In the genomic region with DNA sequence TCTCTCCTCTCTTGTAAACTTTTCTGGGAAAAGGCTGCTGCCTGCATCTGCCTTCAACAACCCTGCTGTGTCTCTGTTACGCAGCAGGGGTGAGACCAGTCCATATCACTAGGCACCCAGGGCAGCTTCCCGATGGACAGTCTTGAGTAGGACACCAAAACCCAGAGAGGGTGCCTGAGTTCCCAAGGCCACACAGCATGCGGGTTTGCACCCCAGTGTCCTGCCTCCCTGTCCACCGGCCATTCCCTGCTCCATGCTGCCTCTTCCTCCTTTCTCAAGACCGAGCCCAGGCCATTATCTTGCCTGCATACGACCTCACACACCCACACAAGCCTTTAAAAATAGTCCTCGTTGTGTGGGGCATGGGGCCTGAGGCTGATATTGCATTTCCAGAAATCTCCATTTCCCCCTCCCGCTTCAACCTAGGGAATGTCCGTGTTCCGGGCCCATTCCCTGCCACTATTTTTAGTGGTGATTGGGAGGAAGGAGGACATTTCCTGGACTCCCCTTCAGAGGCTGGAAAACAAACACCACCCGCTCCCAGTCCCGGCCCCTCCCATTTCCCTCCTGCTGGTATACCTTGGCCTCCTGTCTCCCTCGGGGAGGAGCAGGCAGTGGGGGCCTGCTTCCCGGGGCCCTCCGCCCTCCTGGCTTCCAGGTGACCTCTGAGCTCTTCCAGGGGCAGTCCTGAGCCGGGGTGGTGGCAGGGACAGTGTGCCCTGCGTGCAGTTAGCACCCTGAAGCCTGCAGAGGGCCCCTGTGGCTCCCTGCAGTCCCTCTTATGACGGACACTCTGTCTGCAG, we compare ENCODE assay signal across 25 cellular contexts.
DNase-seq lines count a peak whose midpoint lies in the region; ATAC-seq, FAIRE-seq and TF ChIP-seq lines count a peak whose summit lies in the region.
"Had no signal": no experiment of that assay in that cellular context is flagged by ENCODE, and none has a peak within 500 bp of the region (broad histone marks: within the 10 kb centered on the region; RNA-seq: fewer than 3 reads in every experiment).

No MANE protein-coding gene starts in this region.

- TF ChIP-seq CTCF in breast epithelium (IDR thresholded peaks at IDR 0.05): no peak
- TF ChIP-seq CTCF in MCF 10A (IDR thresholded peaks at IDR 0.05; ENCODE audit: unreplicated experiment): no peak
- no peak for TF ChIP-seq CTCF in heart left ventricle (IDR thresholded peaks at IDR 0.05)
- no peak for TF ChIP-seq CTCF in lower lobe of right lung (IDR thresholded peaks at IDR 0.05)
- TF ChIP-seq CTCF in upper lobe of right lung (IDR thresholded peaks at IDR 0.05): peak; percentile 8
- no peak for TF ChIP-seq CTCF in Calu3 (IDR thresholded peaks at IDR 0.05; ENCODE audit: unreplicated experiment)

- H3K9me3 ChIP-seq in breast epithelium (no peaks in the 10 kb centered on the region), heart left ventricle (no peaks in the 10 kb centered on the region), lower lobe of right lung (no peaks in the 10 kb centered on the region), upper lobe of right lung (no peaks in the 10 kb centered on the region)
- H3K9me3 ChIP-seq: transverse colon had no signal

- intact Hi-C loops in breast epithelium (cut with DNase I; ENCODE audit: low total_unique reads): no loop called here
- intact Hi-C loops in MCF 10A (cut with micrococcal nuclease): loop anchor here (10.0 kb wide), 1 partner anchor 456 kb away; no protein-coding TSS in a partner anchor
- intact Hi-C loops in heart left ventricle (cut with DNase I): loop anchor here in 2 of 10 donors (2.0 to 10.0 kb wide), 2 partner anchors 96 to 926 kb away; no protein-coding TSS in a partner anchor
- intact Hi-C loops in lower lobe of right lung (cut with DNase I): no loop called here
- intact Hi-C loops in upper lobe of right lung (cut with DNase I): loop anchor here (10.0 kb wide), 1 partner anchor 96 kb away; no protein-coding TSS in a partner anchor
- intact Hi-C loops in Calu3 (cut with micrococcal nuclease; ENCODE audit: unreplicated experiment): no loop called here

- POLR2A ChIA-PET in MCF 10A (lab: Yijun Ruan, JAX): no interaction called here

- WGBS in heart left ventricle, 4 donors: 42 to 55% (median 50%) methylated on average over 16 to 18 of the region's 18 CpGs

- TF ChIP-seq POLR2A in breast epithelium (IDR thresholded peaks at IDR 0.05) (no peak), heart left ventricle (IDR thresholded peaks at IDR 0.05) (no peak), GM12892 (IDR thresholded peaks at IDR 0.05; ENCODE audit: low read depth, low read length) (no peak)

- FAIRE-seq in GM12892 (lab: Jason Lieb, UNC): no peak

- CTCF ChIA-PET in MCF 10A (lab: Yijun Ruan, JAX): interaction anchor here (0.7 kb wide), 1 partner anchor 105 kb away, joined by 3 read pairs; no protein-coding TSS in a partner anchor
- CTCF ChIA-PET in Calu3 (lab: Charles Lee): no interaction called here

- H3K36me3 ChIP-seq in breast epithelium (no peaks in the 10 kb centered on the region), heart left ventricle (no peaks in the 10 kb centered on the region), lower lobe of right lung (no peaks in the 10 kb centered on the region), upper lobe of right lung (no peaks in the 10 kb centered on the region)
- H3K36me3 ChIP-seq: transverse colon had no signal

- H3K4me1 Mint-ChIP-seq in MCF 10A (ENCODE audit: insufficient read depth, unreplicated experiment) (no peaks in the 10 kb centered on the region), Calu3 (ENCODE audit: low read depth, unreplicated experiment) (no peaks in the 10 kb centered on the region)
- H3K4me1 Mint-ChIP-seq: activated B cell treated with CpG ODN at 0.5 μM for 24 hours had no signal

- H3K27ac ChIP-seq in breast epithelium (peak overlapping the region; percentile 46 to 57), heart left ventricle (peak overlapping the region in 9 of 12 donors; percentile 17 to 68 (median 47)), lower lobe of right lung (peak overlapping the region; percentile 24), upper lobe of right lung (no peak overlapping the region)
- H3K27ac ChIP-seq: transverse colon had no signal

- no peaks in the 10 kb centered on the region for H3K9me3 Mint-ChIP-seq in MCF 10A (ENCODE audit: unreplicated experiment)
- no peaks in the 10 kb centered on the region for H3K9me3 Mint-ChIP-seq in Calu3 (ENCODE audit: low read depth, unreplicated experiment)
- H3K9me3 Mint-ChIP-seq: activated B cell treated with CpG ODN at 0.5 μM for 24 hours; activated T-cell treated with anti-CD3 and anti-CD28 coated beads, Interleukin-2, amount 50 U/mL, for 4 hours; endodermal cell had no signal

- peak; percentile 63 to 90 (median 73) for ATAC-seq in heart left ventricle
- ATAC-seq in lower lobe of right lung: peak; percentile 5 to 28
- peak; percentile 37 for ATAC-seq in upper lobe of right lung
- ATAC-seq in GM21528 (IDR thresholded peaks at IDR 0.05; ENCODE audit: low FRiP score, unreplicated experiment): no peak
- ATAC-seq: activated CD8-positive, alpha-beta T cell treated with anti-CD3 and anti-CD28 coated beads, Interleukin-2, amount 10 ng/mL, durations not matched to agents 7 days and 5 days; activated T-cell treated with anti-CD3 and anti-CD28 coated beads, Interleukin-2, amount 50 U/mL, for 4 hours; sciatic nerve had no signal

- H3K4me1 ChIP-seq in breast epithelium: peaks cover 0 to 3% of the 10 kb centered on the region in 2 donors
- peaks cover 0 to 23% (median 7%) of the 10 kb centered on the region in 12 donors for H3K4me1 ChIP-seq in heart left ventricle
- H3K4me1 ChIP-seq in lower lobe of right lung: peaks cover 37% of the 10 kb centered on the region
- peaks cover 19% of the 10 kb centered on the region for H3K4me1 ChIP-seq in upper lobe of right lung

- H3K27me3 Mint-ChIP-seq in MCF 10A (ENCODE audit: insufficient read depth, unreplicated experiment) (no peaks in the 10 kb centered on the region), Calu3 (ENCODE audit: unreplicated experiment) (no peaks in the 10 kb centered on the region)

- BruUV-seq in MCF 10A (replicated peaks; lab: Mats Ljungman, UMichigan) (no TSS peak), Calu3 (replicated peaks; lab: Mats Ljungman, UMichigan) (no TSS peak)

- H3K4me3 ChIP-seq in breast epithelium: no peak overlapping the region
- no peak overlapping the region for H3K4me3 ChIP-seq in heart left ventricle
- no peak overlapping the region for H3K4me3 ChIP-seq in lower lobe of right lung
- no peak overlapping the region for H3K4me3 ChIP-seq in upper lobe of right lung
- H3K4me3 ChIP-seq: transverse colon had no signal

- DNase-seq in breast epithelium (ENCODE audit: low spot score in 2 of 2) (no peak), MCF 10A (ENCODE audit: unreplicated experiment) (no peak), heart left ventricle (peak in 4 of 5 donors; percentile 53 to 67 (median 60)), lower lobe of right lung (no peak), upper lobe of right lung (no peak), Calu3 (no peak), GM12892 (ENCODE audit: insufficient read length) (no peak)
- DNase-seq: 8988T; activated B cell treated with CpG ODN at 0.5 μM for 24 hours; activated CD8-positive, alpha-beta T cell treated with anti-CD3 and anti-CD28 coated beads, Interleukin-2, amount 10 ng/mL, durations not matched to agents 7 days and 5 days; activated naive CD4-positive, alpha-beta T cell treated with anti-CD3 and anti-CD28 coated beads, Interleukin-2, amount 50 U/mL, for 16 hours; activated T-cell treated with anti-CD3 and anti-CD28 coated beads, Interleukin-2, amount 50 U/mL, for 4 hours; aorta; cerebellar nuclear complex; DND-41; endodermal cell; hippocampal formation; kidney glomerular epithelial cell; NCI-H1436; NCI-H774; occipital lobe; stimulated activated naive CD4-positive, alpha-beta T cell treated with Interleukin-2 at 50 U/mL for 16 hours; transverse colon had no signal

- H3K36me3 Mint-ChIP-seq in MCF 10A (ENCODE audit: insufficient read depth, unreplicated experiment) (peaks cover 7% of the 10 kb centered on the region), Calu3 (ENCODE audit: insufficient read depth, unreplicated experiment) (no peaks in the 10 kb centered on the region)

- H3K27me3 ChIP-seq in breast epithelium (no peaks in the 10 kb centered on the region), heart left ventricle (no peaks in the 10 kb centered on the region), lower lobe of right lung (ENCODE audit: low read depth) (no peaks in the 10 kb centered on the region), upper lobe of right lung (no peaks in the 10 kb centered on the region)
- H3K27me3 ChIP-seq: transverse colon had no signal

- no peak overlapping the region for H3K27ac Mint-ChIP-seq in MCF 10A (ENCODE audit: low read depth, unreplicated experiment)
- no peak overlapping the region for H3K27ac Mint-ChIP-seq in Calu3 (ENCODE audit: unreplicated experiment)
- H3K27ac Mint-ChIP-seq: activated B cell treated with CpG ODN at 0.5 μM for 24 hours; activated CD8-positive, alpha-beta T cell treated with anti-CD3 and anti-CD28 coated beads, Interleukin-2, amount 10 ng/mL, durations not matched to agents 7 days and 5 days; endodermal cell had no signal

- no peak overlapping the region for H3K4me3 Mint-ChIP-seq in MCF 10A (ENCODE audit: unreplicated experiment)
- H3K4me3 Mint-ChIP-seq in Calu3 (ENCODE audit: low read depth, unreplicated experiment): no peak overlapping the region
- H3K4me3 Mint-ChIP-seq: activated B cell treated with CpG ODN at 0.5 μM for 24 hours; activated CD8-positive, alpha-beta T cell treated with anti-CD3 and anti-CD28 coated beads, Interleukin-2, amount 10 ng/mL, durations not matched to agents 7 days and 5 days; activated T-cell treated with anti-CD3 and anti-CD28 coated beads, Interleukin-2, amount 50 U/mL, for 4 hours; endodermal cell had no signal

Comparison
In these comparisons a context has a peak if more than half of its experiments do, and no peak if none do; other contexts are left out.
1. intact Hi-C loops: an anchor here in MCF 10A (10.0 kb wide) and upper lobe of right lung (10.0 kb wide); none called in breast epithelium, lower lobe of right lung and Calu3.
2. DNase-seq: peak in heart left ventricle (4 of 5); none in breast epithelium (0 of 2), MCF 10A (single experiment), lower lobe of right lung (single experiment), upper lobe of right lung (single experiment), Calu3 (single experiment) and GM12892 (single experiment).